ENCODE assay signal across 1 cellular context in genomic region chr4:27090406-27090805, GRCh38.
TF ChIP-seq lines count a peak whose summit lies in the region.

No MANE protein-coding gene starts in this region.

TF ChIP-seq in GM23338, 12 proteins besides CTCF, POLR2A, EP300 and RAD21 (continued from another document):
- TF ChIP-seq ZNF462 (CRISPR knock-in tag; IDR thresholded peaks at IDR 0.05) = peak; percentile 60
